Comparison of ENCODE assay signal across 1 cellular context in the genomic region with DNA sequence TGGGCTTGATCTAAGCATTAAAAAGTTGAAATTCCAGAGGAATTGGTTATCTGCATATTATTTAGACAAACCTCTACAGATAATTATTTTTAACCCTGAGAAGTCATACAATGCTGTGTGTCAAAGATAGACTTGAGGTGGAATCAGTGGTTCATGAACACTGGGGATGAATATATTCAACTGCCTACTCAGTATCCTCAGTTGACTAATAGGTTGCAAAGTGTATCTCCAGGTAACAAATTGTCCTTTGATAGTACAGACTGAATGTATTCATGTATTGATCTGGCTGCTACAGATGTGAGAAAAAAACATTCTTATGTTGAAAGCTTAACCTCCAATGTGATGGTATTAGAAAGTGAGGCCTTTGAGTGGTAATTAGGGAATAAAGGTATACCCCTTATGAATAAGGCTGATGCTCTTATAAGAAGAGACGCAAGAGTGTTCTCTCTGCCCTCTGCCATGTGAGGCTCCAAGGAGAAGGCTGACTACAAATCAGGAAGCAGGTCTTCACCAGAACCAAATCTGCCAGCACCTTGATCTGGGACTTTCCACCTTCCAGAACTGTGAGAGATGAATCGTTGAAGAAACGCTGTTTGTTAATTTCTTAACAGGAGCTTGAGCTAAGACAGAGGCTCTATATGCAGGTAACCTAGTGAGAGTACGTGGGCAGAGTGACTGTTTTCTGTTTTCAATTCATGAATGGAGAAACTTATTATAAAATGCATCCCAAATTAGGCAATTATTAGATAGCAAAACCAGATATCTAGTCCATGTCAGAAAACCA.
TF ChIP-seq lines count a peak whose summit lies in the region.

No MANE protein-coding gene starts in this region.

TF ChIP-seq in GM12878, 131 proteins besides CTCF, POLR2A, EP300 and RAD21:
- TF ChIP-seq BMI1 (IDR thresholded peaks at IDR 0.05; ENCODE audit: borderline replicate concordance) (peak; percentile 30; the same call in 1 of the 2 replicates), ETV6 (conservative IDR thresholded peaks at IDR 0.05 in 1 of 2, IDR thresholded peaks at IDR 0.05 in 1 of 2; ENCODE audit: borderline replicate concordance in 1 of 2, low read depth in 1 of 2) (no peak), ZSCAN29 (IDR thresholded peaks at IDR 0.05) (no peak), BHLHE40 (IDR thresholded peaks at IDR 0.05; ENCODE audit: borderline replicate concordance in 1 of 2, low read depth in 2 of 2, low read length in 1 of 2) (no peak), SMC3 (IDR thresholded peaks at IDR 0.05; ENCODE audit: borderline replicate concordance, low read length) (no peak), IKZF2 (IDR thresholded peaks at IDR 0.05) (peak; percentile 46 to 58; a peak in 3 of 4 replicates), IKZF1 (conservative IDR thresholded peaks at IDR 0.05) (peak; percentile 54; the same call in 1 of the 2 replicates), POLR2AphosphoS5 (IDR thresholded peaks at IDR 0.05; ENCODE audit: low read length) (peak; percentile 43; the same call in 1 of the 2 replicates), CHD1 (IDR thresholded peaks at IDR 0.05; ENCODE audit: low read depth, low read length) (no peak), RCOR1 (conservative IDR thresholded peaks at IDR 0.05; ENCODE audit: low read depth, low read length) (no peak), IRF4 (IDR thresholded peaks at IDR 0.05; ENCODE audit: low read depth, low read length) (no peak), NFYA (IDR thresholded peaks at IDR 0.05; ENCODE audit: borderline replicate concordance, low read depth, low read length) (no peak), MTA2 (IDR thresholded peaks at IDR 0.05; ENCODE audit: low read depth) (peak; percentile 47)
- TF ChIP-seq, protein P1, sequence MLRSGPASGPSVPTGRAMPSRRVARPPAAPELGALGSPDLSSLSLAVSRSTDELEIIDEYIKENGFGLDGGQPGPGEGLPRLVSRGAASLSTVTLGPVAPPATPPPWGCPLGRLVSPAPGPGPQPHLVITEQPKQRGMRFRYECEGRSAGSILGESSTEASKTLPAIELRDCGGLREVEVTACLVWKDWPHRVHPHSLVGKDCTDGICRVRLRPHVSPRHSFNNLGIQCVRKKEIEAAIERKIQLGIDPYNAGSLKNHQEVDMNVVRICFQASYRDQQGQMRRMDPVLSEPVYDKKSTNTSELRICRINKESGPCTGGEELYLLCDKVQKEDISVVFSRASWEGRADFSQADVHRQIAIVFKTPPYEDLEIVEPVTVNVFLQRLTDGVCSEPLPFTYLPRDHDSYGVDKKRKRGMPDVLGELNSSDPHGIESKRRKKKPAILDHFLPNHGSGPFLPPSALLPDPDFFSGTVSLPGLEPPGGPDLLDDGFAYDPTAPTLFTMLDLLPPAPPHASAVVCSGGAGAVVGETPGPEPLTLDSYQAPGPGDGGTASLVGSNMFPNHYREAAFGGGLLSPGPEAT (IDR thresholded peaks at IDR 0.05; ENCODE audit: low read depth), result peak; percentile 78
- TF ChIP-seq, protein P2, sequence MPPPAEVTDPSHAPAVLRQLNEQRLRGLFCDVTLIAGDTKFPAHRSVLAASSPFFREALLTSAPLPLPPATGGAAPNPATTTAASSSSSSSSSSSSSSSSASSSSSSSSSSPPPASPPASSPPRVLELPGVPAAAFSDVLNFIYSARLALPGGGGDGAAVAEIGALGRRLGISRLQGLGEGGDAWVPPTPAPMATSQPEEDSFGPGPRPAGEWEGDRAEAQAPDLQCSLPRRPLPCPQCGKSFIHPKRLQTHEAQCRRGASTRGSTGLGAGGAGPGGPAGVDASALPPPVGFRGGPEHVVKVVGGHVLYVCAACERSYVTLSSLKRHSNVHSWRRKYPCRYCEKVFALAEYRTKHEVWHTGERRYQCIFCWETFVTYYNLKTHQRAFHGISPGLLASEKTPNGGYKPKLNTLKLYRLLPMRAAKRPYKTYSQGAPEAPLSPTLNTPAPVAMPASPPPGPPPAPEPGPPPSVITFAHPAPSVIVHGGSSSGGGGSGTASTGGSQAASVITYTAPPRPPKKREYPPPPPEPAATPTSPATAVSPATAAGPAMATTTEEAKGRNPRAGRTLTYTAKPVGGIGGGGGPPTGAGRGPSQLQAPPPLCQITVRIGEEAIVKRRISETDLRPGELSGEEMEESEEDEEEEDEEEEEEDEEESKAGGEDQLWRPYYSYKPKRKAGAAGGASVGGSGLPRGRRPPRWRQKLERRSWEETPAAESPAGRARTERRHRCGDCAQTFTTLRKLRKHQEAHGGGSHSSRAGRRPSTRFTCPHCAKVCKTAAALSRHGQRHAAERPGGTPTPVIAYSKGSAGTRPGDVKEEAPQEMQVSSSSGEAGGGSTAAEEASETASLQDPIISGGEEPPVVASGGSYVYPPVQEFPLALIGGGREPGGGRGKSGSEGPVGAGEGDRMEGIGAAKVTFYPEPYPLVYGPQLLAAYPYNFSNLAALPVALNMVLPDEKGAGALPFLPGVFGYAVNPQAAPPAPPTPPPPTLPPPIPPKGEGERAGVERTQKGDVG (CRISPR knock-in tag; IDR thresholded peaks at IDR 0.05), result no peak
